In the genomic region with DNA sequence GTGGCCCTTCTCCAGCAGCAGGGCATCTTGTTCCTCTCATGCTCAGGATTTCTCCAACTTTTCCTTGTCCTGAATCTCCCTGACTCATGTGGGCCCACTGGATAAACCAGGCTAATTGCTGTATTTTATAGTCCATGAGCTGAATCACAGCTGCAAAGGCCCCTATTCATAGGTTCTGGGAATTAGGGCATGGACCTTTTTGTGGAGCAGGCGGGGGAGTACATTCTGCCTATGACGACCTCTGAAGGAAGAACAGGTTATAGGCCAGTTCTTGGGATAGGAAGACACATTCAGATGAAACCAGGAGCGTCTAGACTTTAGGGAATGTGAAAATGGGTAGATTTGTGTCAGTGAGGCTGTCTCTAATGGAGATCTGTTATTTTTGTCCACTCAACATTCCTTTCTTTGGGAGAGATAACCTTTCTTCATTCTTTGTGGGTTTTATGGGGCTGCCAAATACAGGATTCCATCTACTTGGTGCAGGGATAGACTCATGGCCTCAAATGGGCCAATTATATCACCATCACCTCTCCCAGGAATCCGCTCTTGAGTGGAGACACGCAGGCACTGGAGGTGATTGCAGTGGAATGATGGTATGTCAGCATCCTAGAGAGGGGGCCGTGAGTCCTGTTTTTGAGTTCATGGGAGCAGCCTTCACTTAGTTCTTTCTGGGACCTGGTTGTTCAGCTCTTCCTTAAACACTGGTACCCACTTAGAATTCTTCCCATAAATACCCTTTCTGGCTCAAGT, we compare ENCODE assay signal across 31 cellular contexts. TPM values are rescaled to one million over a fixed set of nuclear protein-coding genes. Genes with fewer than 3 reads are reported as not detected.
"Had no signal": no experiment of that assay in that cellular context is flagged by ENCODE, and none has a peak within 500 bp of the region (broad histone marks: within the 10 kb centered on the region; RNA-seq: fewer than 3 reads in every experiment).

No MANE protein-coding gene starts in this region.

- FAIRE-seq: bronchial epithelial cell, colon had no signal

- DNase-seq: activated B cell treated with CpG ODN at 0.5 μM for 24 hours; activated CD4-positive, alpha-beta T cell treated with anti-CD3 and anti-CD28 coated beads for 48 hours; activated CD4-positive, alpha-beta T cell treated with anti-CD3 and anti-CD28 coated beads, Interleukin-2, amount 50 U/mL, for 1 hour; activated CD4-positive, alpha-beta T cell treated with anti-CD3 and anti-CD28 coated beads, Interleukin-2, amount 50 U/mL, for 48 hours; activated CD8-positive, alpha-beta memory T cell treated with anti-CD3 and anti-CD28 coated beads for 24 hours; activated CD8-positive, alpha-beta T cell treated with anti-CD3 and anti-CD28 coated beads for 36 hours; activated effector memory CD4-positive, alpha-beta T cell treated with Interleukin-2 at 50 U/mL for 16 hours; activated gamma-delta T cell treated with Interleukin-2 at 50 U/mL for 16 hours; activated naive CD4-positive, alpha-beta T cell treated with Interleukin-2 at 50 U/mL for 16 hours; activated naive CD8-positive, alpha-beta T cell treated with anti-CD3 and anti-CD28 coated beads for 36 hours; activated naive CD8-positive, alpha-beta T cell treated with anti-CD3 and anti-CD28 coated beads, Interleukin-2, amount 50 U/mL, for 24 hours; activated T-cell treated with anti-CD3 and anti-CD28 coated beads, Interleukin-2, amount 50 U/mL, for 4 hours; adrenal gland; amygdala; aorta; brain microvascular endothelial cell; cortex of kidney; dermis blood vessel endothelial cell; effector CD4-positive, alpha-beta T cell; effector memory CD8-positive, alpha-beta T cell; erythroblast; foreskin keratinocyte; gastrocnemius medialis; SW 1271; T-cell; T-helper 17 cell; T1000; WERI-Rb-1 had no signal

- H3K9me3 ChIP-seq: adrenal gland, esophagus muscularis mucosa, gastrocnemius medialis had no signal

- H3K27ac ChIP-seq: adrenal gland, brain microvascular endothelial cell, esophagus muscularis mucosa, foreskin keratinocyte, gastrocnemius medialis, WERI-Rb-1 had no signal

- H3K27me3 ChIP-seq: adrenal gland, brain microvascular endothelial cell, esophagus muscularis mucosa, gastrocnemius medialis had no signal

- H3K4me1 ChIP-seq: adrenal gland, esophagus muscularis mucosa, foreskin keratinocyte, gastrocnemius medialis had no signal

- H3K4me3 ChIP-seq: adrenal gland, esophagus muscularis mucosa, gastrocnemius medialis had no signal

- H3K36me3 ChIP-seq: adrenal gland, brain microvascular endothelial cell, esophagus muscularis mucosa, gastrocnemius medialis, WERI-Rb-1 had no signal

RNA-seq across cellular contexts. Expression of gene CNMD, which starts 45.1 kb away (rescaled TPM):
- polyA plus RNA-seq: adrenal gland, aorta, foreskin keratinocyte had no signal
